In genomic region chr2:82735336-82735735, GRCh38 we compare ENCODE assay signal across 15 cellular contexts.
DNase-seq lines count a peak whose midpoint lies in the region; ATAC-seq, FAIRE-seq and TF ChIP-seq lines count a peak whose summit lies in the region.
"Had no signal": no experiment of that assay in that cellular context is flagged by ENCODE, and none has a peak within 500 bp of the region (broad histone marks: within the 10 kb centered on the region; RNA-seq: fewer than 3 reads in every experiment).

No MANE protein-coding gene starts in this region.

- no peak for TF ChIP-seq POLR2A in HepG2 (IDR thresholded peaks at IDR 0.05; ENCODE audit: insufficient read depth in 1 of 2, low read depth in 2 of 2, low read length in 2 of 2)

- no peaks in the 10 kb centered on the region for H3K9me3 Mint-ChIP-seq in stimulated activated memory B cell treated with anti-CD40 and anti-IgM and Interleukin-4, amounts not matched to agents 10 μg/mL and 1 μg/mL and 100 μg/mL, for 72 hours
- H3K9me3 Mint-ChIP-seq: GM23338, H9 had no signal

- peaks cover 4% of the 10 kb centered on the region for H3K9me3 ChIP-seq in HepG2 (ENCODE audit: low read length)

- H3K4me1 Mint-ChIP-seq in stimulated activated memory B cell treated with anti-CD40 and anti-IgM and Interleukin-4, amounts not matched to agents 10 μg/mL and 1 μg/mL and 100 μg/mL, for 72 hours: no peaks in the 10 kb centered on the region
- H3K4me1 Mint-ChIP-seq: B cell had no signal

- no peaks in the 10 kb centered on the region for H4K20me1 ChIP-seq in HepG2 (ENCODE audit: insufficient read depth, low read length)

- in situ Hi-C loops in HepG2 (cut with HindIII; ENCODE audit: extremely low pct_ligation_motif_present, low pct_unique_long_range_greater_than_20kb) (no loop called here), GM13976 (cut with MboI; ENCODE audit: low sequenced_read_pairs, unreplicated experiment) (no loop called here)

- H3K27ac ChIP-seq in HepG2 (ENCODE audit: extremely low read length, insufficient read depth, low read length): no peak overlapping the region

- no peaks in the 10 kb centered on the region for H3K79me2 ChIP-seq in HepG2 (ENCODE audit: insufficient read depth, low read length)

- TF ChIP-seq EP300 in HepG2 (IDR thresholded peaks at IDR 0.05; ENCODE audit: low read depth in 2 of 2, low read length in 2 of 2) (no peak), HepG2 (CRISPR knock-in tag; IDR thresholded peaks at IDR 0.05; ENCODE audit: borderline replicate concordance) (no peak)

- no peak overlapping the region for H3K4me3 ChIP-seq in HepG2 (replicated peaks in 1 of 3; ENCODE audit: insufficient read depth in 1 of 3, low read depth in 2 of 3, low read length in 3 of 3)
- H3K4me3 ChIP-seq: GM23338 had no signal

- no peaks in the 10 kb centered on the region for H3K27me3 Mint-ChIP-seq in stimulated activated memory B cell treated with anti-CD40 and anti-IgM and Interleukin-4, amounts not matched to agents 10 μg/mL and 1 μg/mL and 100 μg/mL, for 72 hours
- H3K27me3 Mint-ChIP-seq: B cell; CD4-positive, alpha-beta T cell had no signal

- FAIRE-seq in HTR-8/SVneo (lab: Jason Lieb, UNC) (peak; percentile 40), HepG2 (lab: Jason Lieb, UNC) (no peak)
- FAIRE-seq: A204.1 had no signal

- CTCF ChIA-PET in HepG2 (lab: Yijun Ruan, JAX; ENCODE audit: low intra/inter-chr PET ratio, low total read pairs): no interaction called here

- H3K4me2 ChIP-seq in HepG2 (ENCODE audit: low read depth, low read length): no peak overlapping the region
- H3K4me2 ChIP-seq: GM23338 had no signal

- no peaks in the 10 kb centered on the region; a peak in 1 of 5 replicates for H3K27me3 ChIP-seq in HepG2 (ENCODE audit: control insufficient read depth in 1 of 2, insufficient read depth in 2 of 2, low read length in 2 of 2)

- H3K36me3 Mint-ChIP-seq in stimulated activated memory B cell treated with anti-CD40 and anti-IgM and Interleukin-4, amounts not matched to agents 10 μg/mL and 1 μg/mL and 100 μg/mL, for 72 hours: no peaks in the 10 kb centered on the region

- 10% methylated on average over 2 of the region's 2 CpGs for WGBS in HepG2 (ENCODE audit: low lambda C conversion rate)

- POLR2A ChIA-PET in HepG2 (lab: Yijun Ruan, JAX): no interaction called here

- H3K4me3 Mint-ChIP-seq in stimulated activated memory B cell treated with anti-CD40 and anti-IgM and Interleukin-4, amounts not matched to agents 10 μg/mL and 1 μg/mL and 100 μg/mL, for 72 hours: no peak overlapping the region
- H3K4me3 Mint-ChIP-seq: B cell; CD4-positive, alpha-beta T cell; GM23338; H9 had no signal

- H3K27ac Mint-ChIP-seq in stimulated activated memory B cell treated with anti-CD40 and anti-IgM and Interleukin-4, amounts not matched to agents 10 μg/mL and 1 μg/mL and 100 μg/mL, for 72 hours: no peak overlapping the region
- H3K27ac Mint-ChIP-seq: B cell; CD4-positive, alpha-beta T cell; GM23338; H9 had no signal

- intact Hi-C loops in HepG2 (cut with micrococcal nuclease; ENCODE audit: unreplicated experiment): no loop called here

- H3K4me1 ChIP-seq in HepG2 (ENCODE audit: insufficient read depth, low read length): no peaks in the 10 kb centered on the region

- H2AFZ ChIP-seq in HepG2 (ENCODE audit: low read length): no peak overlapping the region
- H2AFZ ChIP-seq: GM23338 had no signal

- no peak overlapping the region for H3K9ac ChIP-seq in HepG2 (ENCODE audit: insufficient read depth, low read depth, low read length)

- TF ChIP-seq RAD21 in HepG2 (CRISPR knock-in tag; IDR thresholded peaks at IDR 0.05): no peak

- DNase-seq in HTR-8/SVneo (ENCODE audit: insufficient read length, low spot score) (no peak), NCI-H524 treated with DMSO at 0.1 percent for 48 hours (lab: John Stamatoyannopoulos, UW) (peak; percentile 59), HepG2 (ENCODE audit: low spot score) (no peak), NCI-H510A treated with DMSO at 0.1 percent for 48 hours (lab: John Stamatoyannopoulos, UW) (no peak), GM13976 (ENCODE audit: low spot score) (no peak)
- DNase-seq: C1 segment of cervical spinal cord; Calu3; CD4-positive, alpha-beta T cell; DMS 273 treated with DMSO at 0.1 percent for 48 hours; H9 had no signal

- no peaks in the 10 kb centered on the region for H3K36me3 ChIP-seq in HepG2 (replicated peaks in 1 of 2; ENCODE audit: control insufficient read depth in 1 of 2, insufficient read depth in 2 of 2, low read length in 2 of 2)

- TF ChIP-seq CTCF in HepG2 (CRISPR knock-in tag; IDR thresholded peaks at IDR 0.05) (no peak), GM13976 (IDR thresholded peaks at IDR 0.05; ENCODE audit: borderline replicate concordance, control extremely low read depth, extremely low read depth, insufficient read depth, missing control alignments) (no peak)

- ATAC-seq in HepG2: no peak
- peak; percentile 34 for ATAC-seq in stimulated activated memory B cell treated with anti-CD40 and anti-IgM and Interleukin-4, amounts not matched to agents 10 μg/mL and 1 μg/mL and 100 μg/mL, for 72 hours
- ATAC-seq in HG03196 (IDR thresholded peaks at IDR 0.05; ENCODE audit: unreplicated experiment): no peak
- ATAC-seq: GM23338 had no signal

- BruUV-seq in HepG2 (replicated peaks; lab: Mats Ljungman, UMichigan): no TSS peak

TF ChIP-seq in HepG2, 621 proteins besides CTCF, POLR2A, EP300 and RAD21:
- TF ChIP-seq MNT (IDR thresholded peaks at IDR 0.05) (peak; percentile 50), ARNTL (CRISPR knock-in tag; IDR thresholded peaks at IDR 0.05) (no peak)
